In genomic region chr7:100566018-100566531, GRCh38 we compare ENCODE assay signal across 30 cellular contexts. TPM values are rescaled to one million over a fixed set of nuclear protein-coding genes. Genes with fewer than 3 reads are reported as not detected.
DNase-seq lines count a peak whose midpoint lies in the region; ATAC-seq, FAIRE-seq and TF ChIP-seq lines count a peak whose summit lies in the region.
"Had no signal": no experiment of that assay in that cellular context is flagged by ENCODE, and none has a peak within 500 bp of the region (broad histone marks: within the 10 kb centered on the region; RNA-seq: fewer than 3 reads in every experiment).

No MANE protein-coding gene starts in this region.

- no peak for FAIRE-seq in kidney (lab: Jason Lieb, UNC)
- FAIRE-seq: endometrium, H54 had no signal

- no peak overlapping the region for H3K4me3 Mint-ChIP-seq in activated naive CD8-positive, alpha-beta T cell treated with anti-CD3 and anti-CD28 coated beads, Interleukin-2, amount 10 ng/mL, durations not matched to agents 7 days and 5 days
- no peak overlapping the region for H3K4me3 Mint-ChIP-seq in activated naive CD8-positive, alpha-beta T cell treated with anti-CD3 and anti-CD28 coated beads, Interleukin-2, amount 50 U/mL, for 24 hours
- H3K4me3 Mint-ChIP-seq: activated CD4-positive, alpha-beta T cell treated with anti-CD3 and anti-CD28 coated beads, Interleukin-2, amount 10 ng/mL, durations not matched to agents 24 days and 14 days; activated naive CD8-positive, alpha-beta T cell; B cell; dendritic cell treated with granulocyte-macrophage colony-stimulating factor and Interleukin-4, amounts not matched to agents 40 ng/mL and 50 ng/mL, for 4 days; immature natural killer cell; T-helper 2 cell treated with Interferon-gamma antibody and Interleukin-4, amounts not matched to agents 5 μg/mL and 100 μg/mL, for 36 hours had no signal

- H3K36me3 Mint-ChIP-seq in activated naive CD8-positive, alpha-beta T cell treated with anti-CD3 and anti-CD28 coated beads, Interleukin-2, amount 10 ng/mL, durations not matched to agents 7 days and 5 days: peaks cover 5% of the 10 kb centered on the region
- H3K36me3 Mint-ChIP-seq in activated naive CD8-positive, alpha-beta T cell treated with anti-CD3 and anti-CD28 coated beads, Interleukin-2, amount 50 U/mL, for 24 hours (ENCODE audit: low read depth): peaks cover 13% of the 10 kb centered on the region
- H3K36me3 Mint-ChIP-seq: activated naive CD8-positive, alpha-beta T cell had no signal

- H3K9ac ChIP-seq in kidney (ENCODE audit: low read length in 2 of 2): no peak overlapping the region

- H3K9me3 ChIP-seq in kidney (ENCODE audit: control insufficient read depth in 1 of 2, low read length in 2 of 2) (no peaks in the 10 kb centered on the region), aorta (ENCODE audit: control insufficient read depth, low read length) (no peaks in the 10 kb centered on the region)
- H3K9me3 ChIP-seq: left lung, tibial artery had no signal

- no peak for ATAC-seq in activated naive CD8-positive, alpha-beta T cell treated with anti-CD3 and anti-CD28 coated beads, Interleukin-2, amount 10 ng/mL, durations not matched to agents 7 days and 5 days (ENCODE audit: low read depth)
- no peak for ATAC-seq in activated naive CD8-positive, alpha-beta T cell treated with anti-CD3 and anti-CD28 coated beads, Interleukin-2, amount 50 U/mL, for 24 hours
- ATAC-seq in aorta (ENCODE audit: low FRiP score): no peak
- no peak for ATAC-seq in GM21529 (IDR thresholded peaks at IDR 0.05; ENCODE audit: unreplicated experiment)
- no peak for ATAC-seq in GM19023 (IDR thresholded peaks at IDR 0.05; ENCODE audit: unreplicated experiment)
- ATAC-seq: left lung had no signal

- peaks cover 6% of the 10 kb centered on the region in 2 donors for H3K36me3 ChIP-seq in kidney (ENCODE audit: control insufficient read depth in 1 of 2, insufficient read depth in 2 of 2, low read length in 2 of 2)
- peaks cover 0 to 3% of the 10 kb centered on the region in 2 donors for H3K36me3 ChIP-seq in aorta (ENCODE audit: control insufficient read depth in 1 of 2, insufficient read depth in 2 of 2, low read length in 1 of 2)

- no peak for DNase-seq in activated naive CD8-positive, alpha-beta T cell treated with anti-CD3 and anti-CD28 coated beads, Interleukin-2, amount 10 ng/mL, durations not matched to agents 7 days and 5 days
- DNase-seq in activated naive CD8-positive, alpha-beta T cell treated with anti-CD3 and anti-CD28 coated beads, Interleukin-2, amount 50 U/mL, for 24 hours: no peak
- DNase-seq in kidney (peak; percentile 55), aorta (peak; percentile 34 to 47), NCI-H226 (no peak)
- DNase-seq: activated CD4-positive, alpha-beta T cell treated with anti-CD3 and anti-CD28 coated beads, Interleukin-2, amount 10 ng/mL, durations not matched to agents 24 days and 14 days; central memory CD4-positive, alpha-beta T cell; GDM1; hippocampal formation; immature natural killer cell; KBM-7; mesendoderm; NCI-H1105; NCI-H1930; NCI-H69; tibial artery had no signal

- no peak for TF ChIP-seq CTCF in VCaP (conservative IDR thresholded peaks at IDR 0.05)
- TF ChIP-seq CTCF in kidney (IDR thresholded peaks at IDR 0.05; ENCODE audit: borderline replicate concordance, extremely low read depth, insufficient read depth): no peak

- H3K4me1 Mint-ChIP-seq in activated naive CD8-positive, alpha-beta T cell treated with anti-CD3 and anti-CD28 coated beads, Interleukin-2, amount 10 ng/mL, durations not matched to agents 7 days and 5 days: peaks cover 28% of the 10 kb centered on the region
- peaks cover 30% of the 10 kb centered on the region for H3K4me1 Mint-ChIP-seq in activated naive CD8-positive, alpha-beta T cell treated with anti-CD3 and anti-CD28 coated beads, Interleukin-2, amount 50 U/mL, for 24 hours

- POLR2A ChIA-PET in activated naive CD8-positive, alpha-beta T cell treated with anti-CD3 and anti-CD28 coated beads, Interleukin-2, amount 10 ng/mL, durations not matched to agents 7 days and 5 days (lab: Charles Lee): interaction anchor here (0.8 to 7.3 kb wide), 3 partner anchors 16 to 19 kb away, joined by 4 to 89 read pairs (median 6); partner anchors contain the start of genes FBXO24 and LRCH4

- 82 to 86% methylated on average over 6 of the region's 6 CpGs for WGBS in aorta, 2 donors

- H3K27ac Mint-ChIP-seq in activated naive CD8-positive, alpha-beta T cell treated with anti-CD3 and anti-CD28 coated beads, Interleukin-2, amount 10 ng/mL, durations not matched to agents 7 days and 5 days: peak overlapping the region; percentile 36
- H3K27ac Mint-ChIP-seq in activated naive CD8-positive, alpha-beta T cell treated with anti-CD3 and anti-CD28 coated beads, Interleukin-2, amount 50 U/mL, for 24 hours: no peak overlapping the region
- H3K27ac Mint-ChIP-seq: activated T-helper 2 cell treated with anti-CD3 and anti-CD28 coated beads, Interferon-gamma antibody, Interleukin-2, Interleukin-4, amounts not matched to agents 10 μg/mL and 5 μg/mL and 100 μg/mL, durations not matched to agents 14 hours and 24 hours and 36 hours; dendritic cell treated with granulocyte-macrophage colony-stimulating factor and Interleukin-4, amounts not matched to agents 40 ng/mL and 50 ng/mL, for 4 days had no signal

- H3K4me1 ChIP-seq in kidney (ENCODE audit: control insufficient read depth in 1 of 2, insufficient read depth in 1 of 2, low read depth in 1 of 2, low read length in 2 of 2) (peaks cover 0 to 4% of the 10 kb centered on the region in 2 donors), aorta (ENCODE audit: control insufficient read depth in 1 of 2, insufficient read depth in 2 of 2, low read length in 2 of 2) (no peaks in the 10 kb centered on the region)

- H3K27me3 ChIP-seq in aorta (ENCODE audit: control insufficient read depth in 1 of 2, insufficient read depth in 2 of 2, low read length in 1 of 2): no peaks in the 10 kb centered on the region
- H3K27me3 ChIP-seq: tibial artery had no signal

- no peaks in the 10 kb centered on the region for H3K27me3 Mint-ChIP-seq in activated naive CD8-positive, alpha-beta T cell treated with anti-CD3 and anti-CD28 coated beads, Interleukin-2, amount 10 ng/mL, durations not matched to agents 7 days and 5 days
- H3K27me3 Mint-ChIP-seq in activated naive CD8-positive, alpha-beta T cell treated with anti-CD3 and anti-CD28 coated beads, Interleukin-2, amount 50 U/mL, for 24 hours: no peaks in the 10 kb centered on the region
- H3K27me3 Mint-ChIP-seq: activated naive CD8-positive, alpha-beta T cell; B cell had no signal

- intact Hi-C loops in kidney (cut with DNase I) (no loop called here), aorta (cut with DNase I) (no loop called here)

- no peaks in the 10 kb centered on the region for H3K9me3 Mint-ChIP-seq in activated naive CD8-positive, alpha-beta T cell treated with anti-CD3 and anti-CD28 coated beads, Interleukin-2, amount 10 ng/mL, durations not matched to agents 7 days and 5 days
- no peaks in the 10 kb centered on the region for H3K9me3 Mint-ChIP-seq in activated naive CD8-positive, alpha-beta T cell treated with anti-CD3 and anti-CD28 coated beads, Interleukin-2, amount 50 U/mL, for 24 hours
- H3K9me3 Mint-ChIP-seq: activated CD4-positive, alpha-beta T cell treated with anti-CD3 and anti-CD28 coated beads, Interleukin-2, amount 10 ng/mL, durations not matched to agents 24 days and 14 days; activated T-helper 2 cell treated with anti-CD3 and anti-CD28 coated beads, Interferon-gamma antibody, Interleukin-2, Interleukin-4, amounts not matched to agents 10 μg/mL and 5 μg/mL and 100 μg/mL, durations not matched to agents 14 hours and 24 hours and 36 hours; dendritic cell treated with granulocyte-macrophage colony-stimulating factor and Interleukin-4, amounts not matched to agents 40 ng/mL and 50 ng/mL, for 4 days; immature natural killer cell; T-helper 2 cell treated with Interferon-gamma antibody and Interleukin-4, amounts not matched to agents 5 μg/mL and 100 μg/mL, for 36 hours had no signal

- H3K4me3 ChIP-seq in kidney (ENCODE audit: low read length in 2 of 2): no peak overlapping the region
- H3K4me3 ChIP-seq in aorta (ENCODE audit: low read length in 2 of 2): no peak overlapping the region
- H3K4me3 ChIP-seq: left lung, SK-N-MC, tibial artery had no signal

- H3K27ac ChIP-seq in VCaP (peak overlapping the region; percentile 23), kidney (ENCODE audit: low read depth in 2 of 2, low read length in 2 of 2) (no peak overlapping the region), aorta (ENCODE audit: low read depth in 1 of 2, low read length in 2 of 2) (no peak overlapping the region)
- H3K27ac ChIP-seq: left lung, SK-N-MC, tibial artery had no signal

RNA-seq across cellular contexts. Expression of gene SAP25, which starts 7.6 kb away (rescaled TPM):
- 10 to 100 TPM; 54.3 to 57.6 TPM for total RNA-seq in activated naive CD8-positive, alpha-beta T cell treated with anti-CD3 and anti-CD28 coated beads, Interleukin-2, amount 10 ng/mL, durations not matched to agents 7 days and 5 days
- total RNA-seq in kidney: 9.8 TPM
- polyA plus RNA-seq in kidney (ENCODE audit: insufficient read depth, low read depth, low replicate concordance): 5.7 TPM
- total RNA-seq in aorta: 1 to 10 TPM; 2.1 to 7.5 TPM
- 1 to 10 TPM in 1 of 2 donors, under 1 TPM in 1; 0.75 to 9.9 TPM for polyA plus RNA-seq in aorta
- total RNA-seq: RPMI7951, skeletal muscle tissue had no signal
- polyA plus RNA-seq: immature natural killer cell had no signal

RNA-seq across cellular contexts. Expression of gene LRCH4, which starts 19.9 kb away (rescaled TPM):
- 100 to 1,000 TPM; 239 to 258 TPM for total RNA-seq in activated naive CD8-positive, alpha-beta T cell treated with anti-CD3 and anti-CD28 coated beads, Interleukin-2, amount 10 ng/mL, durations not matched to agents 7 days and 5 days
- total RNA-seq in kidney (62.9 TPM), aorta (10 to 100 TPM; 39.1 to 56.0 TPM)
- polyA plus RNA-seq in kidney (ENCODE audit: insufficient read depth, low read depth, low replicate concordance) (23.2 TPM), aorta (10 to 100 TPM; 26.3 to 68.2 TPM)

RNA-seq across cellular contexts. Expression of gene FBXO24, which starts 20.1 kb away (rescaled TPM):
- 1 to 10 TPM; 1.1 to 1.2 TPM for total RNA-seq in activated naive CD8-positive, alpha-beta T cell treated with anti-CD3 and anti-CD28 coated beads, Interleukin-2, amount 10 ng/mL, durations not matched to agents 7 days and 5 days
- total RNA-seq in kidney (0.60 TPM), aorta (under 1 TPM in 1 of 2 donors, not detected in 1; 0.81 TPM)
- polyA plus RNA-seq in kidney (ENCODE audit: insufficient read depth, low read depth, low replicate concordance) (0.95 TPM), aorta (1 to 10 TPM in 1 of 2 donors, not detected in 1; 1.2 TPM)

RNA-seq across cellular contexts. Expression of gene AGFG2, which starts 27.1 kb away (rescaled TPM):
- total RNA-seq in activated naive CD8-positive, alpha-beta T cell treated with anti-CD3 and anti-CD28 coated beads, Interleukin-2, amount 10 ng/mL, durations not matched to agents 7 days and 5 days: 10 to 100 TPM; 51.6 to 54.7 TPM
- total RNA-seq in kidney (37.3 TPM), aorta (10 to 100 TPM; 28.4 to 29.2 TPM)
- polyA plus RNA-seq in kidney (ENCODE audit: insufficient read depth, low read depth, low replicate concordance) (24.3 TPM), aorta (10 to 100 TPM in 1 of 2 donors, 1 to 10 TPM in 1; 6.4 to 14.6 TPM)

RNA-seq across cellular contexts. Expression of gene PCOLCE, which starts 36.1 kb away (rescaled TPM):
- total RNA-seq in activated naive CD8-positive, alpha-beta T cell treated with anti-CD3 and anti-CD28 coated beads, Interleukin-2, amount 10 ng/mL, durations not matched to agents 7 days and 5 days: 10 to 100 TPM; 14.4 to 16.4 TPM
- 51.5 TPM for total RNA-seq in kidney
- polyA plus RNA-seq in kidney (ENCODE audit: insufficient read depth, low read depth, low replicate concordance): 42.9 TPM
- 100 to 1,000 TPM in 1 of 2 donors, 10 to 100 TPM in 1; 75.1 to 277 TPM for total RNA-seq in aorta
- polyA plus RNA-seq in aorta: 100 to 1,000 TPM in 1 of 2 donors, 10 to 100 TPM in 1; 34.3 to 341 TPM

Comparison
In these comparisons a context has a peak if more than half of its experiments do, and no peak if none do; other contexts are left out.
1. DNase-seq: peak in kidney (single experiment) and aorta (2 of 2); none in activated naive CD8-positive, alpha-beta T cell treated with anti-CD3 and anti-CD28 coated beads, Interleukin-2, amount 10 ng/mL, durations not matched to agents 7 days and 5 days (single experiment), activated naive CD8-positive, alpha-beta T cell treated with anti-CD3 and anti-CD28 coated beads, Interleukin-2, amount 50 U/mL, for 24 hours (single experiment) and NCI-H226 (single experiment).